Comparison of ENCODE assay signal across 16 cellular contexts in genomic region chr2:121153516-121153915, GRCh38.
DNase-seq lines count a peak whose midpoint lies in the region; ATAC-seq and TF ChIP-seq lines count a peak whose summit lies in the region.
"Had no signal": no experiment of that assay in that cellular context is flagged by ENCODE, and none has a peak within 500 bp of the region (broad histone marks: within the 10 kb centered on the region; RNA-seq: fewer than 3 reads in every experiment).

No MANE protein-coding gene starts in this region.

- H4K20me1 ChIP-seq in neural progenitor cell (ENCODE audit: low read depth), result no peaks in the 10 kb centered on the region

- no peak overlapping the region for H3K18ac ChIP-seq in neuronal stem cell (ENCODE audit: low read length)

- H3K27me3 ChIP-seq in esophagus squamous epithelium (no peaks in the 10 kb centered on the region), neural progenitor cell (no peaks in the 10 kb centered on the region), neuronal stem cell (ENCODE audit: control insufficient read depth in 3 of 3, insufficient read depth in 3 of 3, low read depth in 1 of 3, low read length in 3 of 3) (peaks cover 0 to 7% (median 0%) of the 10 kb centered on the region in 3 experiments)

- H3K9me3 Mint-ChIP-seq in neural progenitor cell, result peaks cover 20% of the 10 kb centered on the region

- intact Hi-C loops in esophagus squamous epithelium (cut with DNase I), result no loop called here

- no peaks in the 10 kb centered on the region for H3K36me3 ChIP-seq in esophagus squamous epithelium
- no peaks in the 10 kb centered on the region for H3K36me3 ChIP-seq in neural progenitor cell
- H3K36me3 ChIP-seq in neuronal stem cell (replicated peaks in 1 of 2; ENCODE audit: control insufficient read depth in 2 of 2, insufficient read depth in 2 of 2, low read length in 2 of 2), result no peaks in the 10 kb centered on the region

- H3K36me3 Mint-ChIP-seq in neural progenitor cell, result no peaks in the 10 kb centered on the region

- no peak overlapping the region for H3K4me3 Mint-ChIP-seq in neural progenitor cell

- H3K27ac ChIP-seq in coronary artery, result no peak overlapping the region
- H3K27ac ChIP-seq in esophagus squamous epithelium, result peak overlapping the region in 3 of 4 donors; percentile 86 to 94 (median 93)
- H3K27ac ChIP-seq in neural progenitor cell, result no peak overlapping the region
- no peak overlapping the region for H3K27ac ChIP-seq in neuronal stem cell (replicated peaks; ENCODE audit: low read length)

- no peak overlapping the region for H3K4me3 ChIP-seq in coronary artery
- H3K4me3 ChIP-seq in esophagus squamous epithelium, result no peak overlapping the region
- no peak overlapping the region for H3K4me3 ChIP-seq in neural progenitor cell
- no peak overlapping the region for H3K4me3 ChIP-seq in neuronal stem cell (ENCODE audit: low read length in 2 of 2)

- no peak overlapping the region for H2BK15ac ChIP-seq in neuronal stem cell (ENCODE audit: low read length)

- H4K8ac ChIP-seq in neuronal stem cell (ENCODE audit: low read depth, low read length), result no peak overlapping the region

- H3K9ac ChIP-seq in neural progenitor cell (no peak overlapping the region), neuronal stem cell (ENCODE audit: low read depth, low read length, poor library complexity) (no peak overlapping the region)

- H3K23ac ChIP-seq in neuronal stem cell (ENCODE audit: low read depth, low read length, poor library complexity), result no peak overlapping the region

- H3K14ac ChIP-seq in neuronal stem cell (ENCODE audit: low read length), result no peak overlapping the region

- no peak overlapping the region for H2BK12ac ChIP-seq in neuronal stem cell (ENCODE audit: low read length)

- H3K27ac Mint-ChIP-seq in neural progenitor cell, result peak overlapping the region; percentile 29
- H3K27ac Mint-ChIP-seq: CD4-positive, alpha-beta memory T cell had no signal

- H3K4ac ChIP-seq in neuronal stem cell (ENCODE audit: low read length), result no peak overlapping the region

- no peak overlapping the region for H2BK120ac ChIP-seq in neuronal stem cell (ENCODE audit: low read depth, low read length)

- 56 to 78% methylated on average over 4 to 6 of the region's 6 CpGs for WGBS in esophagus squamous epithelium, 2 donors
- no CpG with 5 or more reads among the region's 6 CpGs for WGBS in neuronal stem cell (ENCODE audit: extremely low coverage in 2 of 2, insufficient read length in 2 of 2, insufficient replicate concordance in 1 of 2), 2 donors

- H3K27me3 Mint-ChIP-seq in neural progenitor cell (ENCODE audit: insufficient read depth, low read depth), result peaks cover 3% of the 10 kb centered on the region
- H3K27me3 Mint-ChIP-seq: CD4-positive, alpha-beta memory T cell had no signal

- no peak overlapping the region for H2AK5ac ChIP-seq in neuronal stem cell (ENCODE audit: low read depth, low read length)

- H3K9me3 ChIP-seq in esophagus squamous epithelium (peaks cover 0 to 11% (median 10%) of the 10 kb centered on the region in 3 donors), neural progenitor cell (ENCODE audit: low read depth) (peaks cover 8% of the 10 kb centered on the region), neuronal stem cell (replicated peaks in 1 of 2; ENCODE audit: control insufficient read depth in 2 of 2, insufficient read depth in 1 of 2, low read depth in 1 of 2, low read length in 2 of 2) (peaks cover 0 to 6% of the 10 kb centered on the region in 2 donors)

- DNase-seq in coronary artery (ENCODE audit: low spot score) (peak; percentile 56), esophagus squamous epithelium (lab: John Stamatoyannopoulos, UW) (no peak), neural progenitor cell (ENCODE audit: low spot score) (no peak), NCI-H748 treated with DMSO at 0.1 percent for 48 hours (lab: John Stamatoyannopoulos, UW) (no peak), neuronal stem cell (ENCODE audit: low spot score) (no peak)
- DNase-seq: C1 segment of cervical spinal cord; Calu3; CD4-positive, alpha-beta memory T cell; COR-L47; DMS53; DMS79 treated with DMSO at 0.1 percent for 48 hours; GF-D8; GOT3; H7; HCEC 1CT had no signal

- no peak overlapping the region for H4K91ac ChIP-seq in neuronal stem cell (ENCODE audit: low read depth, low read length, poor library complexity)

- TF ChIP-seq POLR2A in esophagus squamous epithelium (IDR thresholded peaks at IDR 0.05), result no peak

- H3K4me1 Mint-ChIP-seq in neural progenitor cell, result no peaks in the 10 kb centered on the region
- H3K4me1 Mint-ChIP-seq: CD4-positive, alpha-beta memory T cell had no signal

- no peaks in the 10 kb centered on the region for H3F3A ChIP-seq in neural progenitor cell (ENCODE audit: low read depth)

- TF ChIP-seq CTCF in coronary artery (IDR thresholded peaks at IDR 0.05), result no peak
- no peak for TF ChIP-seq CTCF in esophagus squamous epithelium (IDR thresholded peaks at IDR 0.05)
- TF ChIP-seq CTCF in neural progenitor cell (IDR thresholded peaks at IDR 0.05), result no peak

- no peaks in the 10 kb centered on the region for H3K79me2 ChIP-seq in neural progenitor cell (ENCODE audit: low read depth)

- ATAC-seq in GM21576 (IDR thresholded peaks at IDR 0.05; ENCODE audit: unreplicated experiment), result no peak

- H3K4me1 ChIP-seq in esophagus squamous epithelium (peaks cover 16 to 68% (median 18%) of the 10 kb centered on the region in 3 donors), neural progenitor cell (no peaks in the 10 kb centered on the region), neuronal stem cell (ENCODE audit: control insufficient read depth in 2 of 2, insufficient read depth in 1 of 2, low read depth in 1 of 2, low read length in 2 of 2) (no peaks in the 10 kb centered on the region)

- no peak overlapping the region for H3K4me2 ChIP-seq in neural progenitor cell
- no peak overlapping the region for H3K4me2 ChIP-seq in neuronal stem cell (ENCODE audit: insufficient read depth, low read length, poor library complexity, severe bottlenecking)

- H2AFZ ChIP-seq in neural progenitor cell (replicated peaks) (no peak overlapping the region), neuronal stem cell (ENCODE audit: low read length) (no peak overlapping the region)

- H3K79me1 ChIP-seq in neuronal stem cell (ENCODE audit: low read depth, low read length), result no peaks in the 10 kb centered on the region

- no peak overlapping the region for H2BK5ac ChIP-seq in neuronal stem cell (ENCODE audit: low read length)

Comparison
In these comparisons a context has a peak if more than half of its experiments do, and no peak if none do; other contexts are left out.
1. H3K27ac ChIP-seq: peak in esophagus squamous epithelium (3 of 4); none in coronary artery (0 of 2), neural progenitor cell (single experiment) and neuronal stem cell (single experiment).